Comparison of ENCODE assay signal across 16 cellular contexts in the genomic region with DNA sequence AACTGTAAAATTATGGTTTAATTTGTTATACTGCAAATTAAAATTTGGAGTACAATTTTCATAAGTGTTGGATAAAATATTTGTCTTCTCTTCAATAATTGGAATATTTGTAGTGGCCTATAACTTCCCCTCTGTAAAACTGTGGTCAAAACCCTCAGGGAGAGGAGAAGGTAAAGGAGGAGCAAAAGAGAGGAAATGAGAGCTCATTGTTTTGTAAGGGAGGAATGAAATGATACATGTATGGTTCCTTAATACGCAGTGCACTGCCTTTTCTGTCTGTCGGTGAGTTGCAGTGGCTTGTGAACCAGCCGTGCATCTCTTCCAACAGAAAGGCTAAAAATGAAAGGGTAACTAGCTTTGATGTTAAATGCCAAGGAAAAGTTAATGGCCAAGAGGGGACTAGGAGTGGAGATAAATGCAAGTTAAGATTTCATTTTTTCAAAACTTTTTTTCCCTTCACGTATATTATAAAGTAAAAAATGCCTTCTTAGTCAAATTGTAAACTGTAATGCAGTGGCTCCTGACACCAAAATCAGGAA. TPM values are rescaled to one million over a fixed set of nuclear protein-coding genes. Genes with fewer than 3 reads are reported as not detected.
DNase-seq lines count a peak whose midpoint lies in the region; ATAC-seq and TF ChIP-seq lines count a peak whose summit lies in the region.
"Had no signal": no experiment of that assay in that cellular context is flagged by ENCODE, and none has a peak within 500 bp of the region (broad histone marks: within the 10 kb centered on the region; RNA-seq: fewer than 3 reads in every experiment).

No MANE protein-coding gene starts in this region.

- peak overlapping the region; percentile 33 for H3K27ac Mint-ChIP-seq in activated CD8-positive, alpha-beta memory T cell treated with anti-CD3 and anti-CD28 coated beads, Interleukin-2, amount 10 ng/mL, durations not matched to agents 7 days and 5 days
- H3K27ac Mint-ChIP-seq in T-helper 17 cell, result peak overlapping the region; percentile 93
- H3K27ac Mint-ChIP-seq in neural crest cell (ENCODE audit: unreplicated experiment), result peak overlapping the region; percentile 31
- H3K27ac Mint-ChIP-seq: nephron had no signal

- no peak for DNase-seq in activated CD8-positive, alpha-beta memory T cell treated with anti-CD3 and anti-CD28 coated beads, Interleukin-2, amount 10 ng/mL, durations not matched to agents 7 days and 5 days
- no peak for DNase-seq in activated CD8-positive, alpha-beta memory T cell treated with anti-CD3 and anti-CD28 coated beads, Interleukin-2, amount 50 U/mL, for 48 hours
- DNase-seq in Karpas-422, result no peak
- DNase-seq in T-helper 17 cell, result no peak
- DNase-seq in neural crest cell (ENCODE audit: low read depth, low spot score), result no peak
- DNase-seq in NCI-H1694 (lab: John Stamatoyannopoulos, UW), result no peak
- no peak for DNase-seq in COR-L47 (lab: John Stamatoyannopoulos, UW)
- DNase-seq: activated CD8-positive, alpha-beta memory T cell treated with anti-CD3 and anti-CD28 coated beads, Interleukin-2, amount 50 U/mL, for 4 hours; aorta; Calu3; foreskin keratinocyte; lower lobe of right lung; NCI-H2171; SHP77 treated with DMSO at 0.1 percent for 48 hours had no signal

- CTCF ChIA-PET in activated CD8-positive, alpha-beta memory T cell treated with anti-CD3 and anti-CD28 coated beads, Interleukin-2, amount 10 ng/mL, durations not matched to agents 7 days and 5 days (lab: Charles Lee), result interaction anchor here (0.7 to 1.7 kb wide), 4 partner anchors 14 to 140 kb away, joined by 3 to 4 read pairs (median 4); no protein-coding TSS in a partner anchor

- peaks cover 54% of the 10 kb centered on the region for H3K4me1 Mint-ChIP-seq in activated CD8-positive, alpha-beta memory T cell treated with anti-CD3 and anti-CD28 coated beads, Interleukin-2, amount 10 ng/mL, durations not matched to agents 7 days and 5 days
- H3K4me1 Mint-ChIP-seq in T-helper 17 cell, result peaks cover 57% of the 10 kb centered on the region
- peaks cover 25% of the 10 kb centered on the region for H3K4me1 Mint-ChIP-seq in neural crest cell

- no peak overlapping the region for H2AFZ ChIP-seq in Karpas-422 (ENCODE audit: low read length)

- H3K9ac ChIP-seq in Karpas-422 (ENCODE audit: low read length), result no peak overlapping the region; the same call in 1 of the 2 replicates

- no peak for ATAC-seq in activated CD8-positive, alpha-beta memory T cell treated with anti-CD3 and anti-CD28 coated beads, Interleukin-2, amount 10 ng/mL, durations not matched to agents 7 days and 5 days
- ATAC-seq in T-helper 17 cell, result no peak
- no peak for ATAC-seq in GM18511 (IDR thresholded peaks at IDR 0.05; ENCODE audit: unreplicated experiment)
- ATAC-seq: foreskin keratinocyte, lower lobe of right lung had no signal

- H3K4me1 ChIP-seq in Karpas-422 (ENCODE audit: low read length), result peaks cover 62% of the 10 kb centered on the region

- no peaks in the 10 kb centered on the region for H4K20me1 ChIP-seq in Karpas-422 (ENCODE audit: insufficient read depth, low read depth, low read length)

- peaks cover 22% of the 10 kb centered on the region for H3K36me3 Mint-ChIP-seq in activated CD8-positive, alpha-beta memory T cell treated with anti-CD3 and anti-CD28 coated beads, Interleukin-2, amount 10 ng/mL, durations not matched to agents 7 days and 5 days
- H3K36me3 Mint-ChIP-seq in T-helper 17 cell (ENCODE audit: low read depth), result peaks cover 7% of the 10 kb centered on the region
- H3K36me3 Mint-ChIP-seq in neural crest cell (ENCODE audit: low read depth), result peaks cover 7% of the 10 kb centered on the region

- no peak overlapping the region for H3K4me3 Mint-ChIP-seq in activated CD8-positive, alpha-beta memory T cell treated with anti-CD3 and anti-CD28 coated beads, Interleukin-2, amount 10 ng/mL, durations not matched to agents 7 days and 5 days
- peak overlapping the region; percentile 58 for H3K4me3 Mint-ChIP-seq in T-helper 17 cell
- H3K4me3 Mint-ChIP-seq in neural crest cell, result no peak overlapping the region
- H3K4me3 Mint-ChIP-seq: nephron had no signal

- H3K4me3 ChIP-seq in Karpas-422 (ENCODE audit: low read length), result 0 out of 2 replicates have a peak overlapping the region, but pooled peaks have one; percentile 14
- H3K4me3 ChIP-seq: lower lobe of right lung had no signal

- H3K9me3 ChIP-seq in Karpas-422 (ENCODE audit: low read length), result no peaks in the 10 kb centered on the region
- no peaks in the 10 kb centered on the region for H3K9me3 ChIP-seq in T-helper 17 cell (ENCODE audit: control insufficient read depth, low read length, poor library complexity, severe bottlenecking)
- H3K9me3 ChIP-seq: lower lobe of right lung had no signal

- H3K36me3 ChIP-seq in Karpas-422 (ENCODE audit: insufficient read depth, low read length), result peaks cover 37% of the 10 kb centered on the region
- H3K36me3 ChIP-seq: lower lobe of right lung had no signal

- H3K9me2 ChIP-seq in Karpas-422 (replicated peaks; ENCODE audit: insufficient read depth, low read length), result no peaks in the 10 kb centered on the region

- H3K27me3 ChIP-seq in Karpas-422 (ENCODE audit: low read length), result no peaks in the 10 kb centered on the region
- H3K27me3 ChIP-seq: foreskin keratinocyte had no signal

- H3K79me2 ChIP-seq in Karpas-422 (ENCODE audit: low read length), result peaks cover 89% of the 10 kb centered on the region

- no peaks in the 10 kb centered on the region for H3K27me3 Mint-ChIP-seq in activated CD8-positive, alpha-beta memory T cell treated with anti-CD3 and anti-CD28 coated beads, Interleukin-2, amount 10 ng/mL, durations not matched to agents 7 days and 5 days
- H3K27me3 Mint-ChIP-seq in T-helper 17 cell (no peaks in the 10 kb centered on the region), neural crest cell (ENCODE audit: low read depth) (no peaks in the 10 kb centered on the region)

- peak overlapping the region; percentile 48 for H3K4me2 ChIP-seq in Karpas-422 (ENCODE audit: low read depth, low read length, poor library complexity, severe bottlenecking)

- H3K9me3 Mint-ChIP-seq in activated CD8-positive, alpha-beta memory T cell treated with anti-CD3 and anti-CD28 coated beads, Interleukin-2, amount 10 ng/mL, durations not matched to agents 7 days and 5 days (ENCODE audit: low read depth), result no peaks in the 10 kb centered on the region
- H3K9me3 Mint-ChIP-seq in neural crest cell, result no peaks in the 10 kb centered on the region
- H3K9me3 Mint-ChIP-seq: nephron had no signal

- TF ChIP-seq CTCF in neural crest cell (conservative IDR thresholded peaks at IDR 0.05), result no peak

- H3K27ac ChIP-seq in Karpas-422 (ENCODE audit: low read length), result peak overlapping the region; percentile 63
- H3K27ac ChIP-seq: foreskin keratinocyte, lower lobe of right lung had no signal

RNA-seq across cellular contexts. Expression of a gene that starts 26.4 kb away (rescaled TPM):
- total RNA-seq in activated CD8-positive, alpha-beta memory T cell treated with anti-CD3 and anti-CD28 coated beads, Interleukin-2, amount 10 ng/mL, durations not matched to agents 7 days and 5 days, result 10 to 100 TPM; 19.2 to 27.7 TPM
- 30.1 and 48.9 TPM in 2 replicates for total RNA-seq in Karpas-422 (2014; rRNA removed; shearing (Covaris generic); ENCODE audit: low replicate concordance)
- 10 to 100 TPM; 28.3 to 33.5 TPM for total RNA-seq in T-helper 17 cell
- 41.8 and 44.9 TPM in 2 replicates for total RNA-seq in neural crest cell

Comparison
In these comparisons a context has a peak if more than half of its experiments do, and no peak if none do; other contexts are left out.
1. H3K27ac Mint-ChIP-seq: peak in every context shown above with its lines; median percentile 93 in T-helper 17 cell; 33 in activated CD8-positive, alpha-beta memory T cell treated with anti-CD3 and anti-CD28 coated beads, Interleukin-2, amount 10 ng/mL, durations not matched to agents 7 days and 5 days; 31 in neural crest cell.